In genomic region chr9:89367726-89368437, GRCh38 we compare ENCODE assay signal across 29 cellular contexts. TPM values are rescaled to one million over a fixed set of nuclear protein-coding genes. Genes with fewer than 3 reads are reported as not detected.
A peak's percentile ranks its signal among the peaks of the same experiment; 100 is the strongest.
DNase-seq lines count a peak whose midpoint lies in the region; ATAC-seq and TF ChIP-seq lines count a peak whose summit lies in the region.
"Had no signal": no experiment of that assay in that cellular context is flagged by ENCODE, and none has a peak within 500 bp of the region (broad histone marks: within the 10 kb centered on the region; RNA-seq: fewer than 3 reads in every experiment).

No MANE protein-coding gene starts in this region.

- H2BK20ac ChIP-seq in IMR-90 (ENCODE audit: low read depth, low read length): no peak overlapping the region

- no peak overlapping the region; the same call in 1 of the 2 replicates for H2AK5ac ChIP-seq in IMR-90 (ENCODE audit: low read depth, low read length)
- no peak overlapping the region for H2AK5ac ChIP-seq in neuronal stem cell (ENCODE audit: low read depth, low read length)

- peaks cover 22% of the 10 kb centered on the region for H3K36me3 Mint-ChIP-seq in activated T-cell treated with anti-CD3 and anti-CD28 coated beads, Interleukin-2, amount 50 U/mL, for 24 hours (ENCODE audit: low read depth)
- peaks cover 29% of the 10 kb centered on the region for H3K36me3 Mint-ChIP-seq in effector memory CD8-positive, alpha-beta T cell (ENCODE audit: insufficient read depth)

- POLR2A ChIA-PET in IMR-90 (lab: Charles Lee; ENCODE audit: unreplicated experiment): no interaction called here

- no peak for DNase-seq in activated T-cell treated with anti-CD3 and anti-CD28 coated beads, Interleukin-2, amount 50 U/mL, for 24 hours
- no peak for DNase-seq in activated T-cell treated with anti-CD3 and anti-CD28 coated beads for 4 hours
- no peak for DNase-seq in IMR-90
- no peak for DNase-seq in effector memory CD8-positive, alpha-beta T cell
- DNase-seq in neuronal stem cell (ENCODE audit: low spot score): no peak
- no peak for DNase-seq in NCI-H2081 treated with DMSO at 0.1 percent for 48 hours (lab: John Stamatoyannopoulos, UW)
- no peak for DNase-seq in NCI-H2196 treated with DMSO at 0.1 percent for 48 hours (lab: John Stamatoyannopoulos, UW; ENCODE audit: unreplicated experiment)
- DNase-seq in lower lobe of right lung: no peak
- DNase-seq: activated B cell treated with CpG ODN at 0.5 μM for 24 hours; activated CD4-positive, alpha-beta T cell treated with anti-CD3 and anti-CD28 coated beads, Interleukin-2, amount 50 U/mL, for 48 hours; activated CD8-positive, alpha-beta memory T cell treated with anti-CD3 and anti-CD28 coated beads, Interleukin-2, amount 50 U/mL, for 48 hours; activated gamma-delta T cell treated with Interleukin-2 at 50 U/mL for 16 hours; anterior cingulate cortex; CD4-positive, alpha-beta memory T cell; DMS153; GOT3; left cardiac atrium; NCI-H1048; NCI-H1694; NCI-H2171; NCI-H510A treated with DMSO at 0.1 percent for 48 hours; nucleus accumbens; OCI-M1; right lobe of liver; stimulated activated CD4-positive, alpha-beta T cell treated with anti-CD3 and anti-CD28 coated beads, Interleukin-2, amount 100 ng/mL, for 48 hours; transverse colon had no signal

- no peak overlapping the region for H4K5ac ChIP-seq in IMR-90 (ENCODE audit: low read depth, low read length)

- intact Hi-C loops in IMR-90 (cut with micrococcal nuclease): no loop called here
- intact Hi-C loops in lower lobe of right lung (cut with DNase I): no loop called here

- H3K9me3 ChIP-seq in IMR-90 (ENCODE audit: control insufficient read depth, insufficient read depth, low read length) (no peaks in the 10 kb centered on the region), neuronal stem cell (replicated peaks in 1 of 2; ENCODE audit: control insufficient read depth in 2 of 2, insufficient read depth in 1 of 2, low read depth in 1 of 2, low read length in 2 of 2) (peaks cover 0 to 5% of the 10 kb centered on the region in 2 donors), lower lobe of right lung (no peaks in the 10 kb centered on the region)
- H3K9me3 ChIP-seq: gastroesophageal sphincter, prostate gland, right lobe of liver, transverse colon had no signal

- no peak overlapping the region for H4K91ac ChIP-seq in IMR-90 (ENCODE audit: insufficient read depth, low read depth, low read length)
- no peak overlapping the region for H4K91ac ChIP-seq in neuronal stem cell (ENCODE audit: low read depth, low read length, poor library complexity)

- H3K79me1 ChIP-seq in IMR-90 (ENCODE audit: low read depth in 1 of 2, low read length in 2 of 2) (no peaks in the 10 kb centered on the region), neuronal stem cell (ENCODE audit: low read depth, low read length) (peaks cover 1% of the 10 kb centered on the region)

- H3K27me3 Mint-ChIP-seq in activated T-cell treated with anti-CD3 and anti-CD28 coated beads, Interleukin-2, amount 50 U/mL, for 24 hours: no peaks in the 10 kb centered on the region
- no peaks in the 10 kb centered on the region for H3K27me3 Mint-ChIP-seq in effector memory CD8-positive, alpha-beta T cell
- H3K27me3 Mint-ChIP-seq: activated B cell treated with CpG ODN at 0.5 μM for 24 hours; CD4-positive, alpha-beta memory T cell had no signal

- TF ChIP-seq CTCF in IMR-90 (conservative IDR thresholded peaks at IDR 0.05; ENCODE audit: low read depth, low read length) (no peak), lower lobe of right lung (IDR thresholded peaks at IDR 0.05) (no peak)

- ATAC-seq in IMR-90 (ENCODE audit: low read depth) (no peak), lower lobe of right lung (no peak)
- ATAC-seq in effector memory CD8-positive, alpha-beta T cell (replicated peaks): no peak
- ATAC-seq: gastroesophageal sphincter, left cardiac atrium, right lobe of liver had no signal

- H3K14ac ChIP-seq in IMR-90 (replicated peaks; ENCODE audit: low read depth, low read length) (no peak overlapping the region), neuronal stem cell (ENCODE audit: low read length) (peak overlapping the region; percentile 32)

- H3K18ac ChIP-seq in IMR-90 (ENCODE audit: low read depth, low read length): no peak overlapping the region
- H3K18ac ChIP-seq in neuronal stem cell (ENCODE audit: low read length): peak overlapping the region; percentile 25

- in situ Hi-C loops in IMR-90 (cut with MboI; ENCODE audit: low sequenced_read_pairs): no loop called here

- CTCF ChIA-PET in IMR-90 (lab: Yijun Ruan, JAX): no interaction called here

- H4K8ac ChIP-seq in IMR-90 (ENCODE audit: low read depth in 2 of 2, low read length in 2 of 2): no peak overlapping the region
- no peak overlapping the region for H4K8ac ChIP-seq in neuronal stem cell (ENCODE audit: low read depth, low read length)

- no peak overlapping the region for H3K27ac ChIP-seq in IMR-90 (ENCODE audit: insufficient read depth, low read length)
- H3K27ac ChIP-seq in neuronal stem cell (replicated peaks; ENCODE audit: low read length): no peak overlapping the region
- H3K27ac ChIP-seq in lower lobe of right lung: no peak overlapping the region
- H3K27ac ChIP-seq: gastroesophageal sphincter, prostate gland, right lobe of liver, SK-N-MC, transverse colon had no signal

- no peak overlapping the region for H2AFZ ChIP-seq in IMR-90 (replicated peaks; ENCODE audit: low read length, poor library complexity)
- no peak overlapping the region for H2AFZ ChIP-seq in neuronal stem cell (ENCODE audit: low read length)

- H4K20me1 ChIP-seq in IMR-90 (ENCODE audit: insufficient read depth, low read length): no peaks in the 10 kb centered on the region

- no peak overlapping the region for H3K4me2 ChIP-seq in IMR-90 (ENCODE audit: low read depth, low read length)
- no peak overlapping the region for H3K4me2 ChIP-seq in neuronal stem cell (ENCODE audit: insufficient read depth, low read length, poor library complexity, severe bottlenecking)

- peak overlapping the region; percentile 42 for H2AK9ac ChIP-seq in IMR-90 (replicated peaks; ENCODE audit: low read depth, low read length, poor library complexity)

- no peak overlapping the region for H3K56ac ChIP-seq in IMR-90 (ENCODE audit: extremely low read depth, insufficient read depth, low read length)

- no peaks in the 10 kb centered on the region for H3K9me3 Mint-ChIP-seq in activated T-cell treated with anti-CD3 and anti-CD28 coated beads, Interleukin-2, amount 50 U/mL, for 24 hours
- H3K9me3 Mint-ChIP-seq in effector memory CD8-positive, alpha-beta T cell: no peaks in the 10 kb centered on the region
- H3K9me3 Mint-ChIP-seq: activated B cell treated with CpG ODN at 0.5 μM for 24 hours had no signal

- H3K4me3 ChIP-seq in IMR-90 (ENCODE audit: insufficient read depth, low read depth, low read length) (no peak overlapping the region), neuronal stem cell (ENCODE audit: low read length in 2 of 2) (no peak overlapping the region), lower lobe of right lung (no peak overlapping the region)
- H3K4me3 ChIP-seq: gastroesophageal sphincter, prostate gland, right lobe of liver, SK-N-MC, transverse colon had no signal

- no peak for TF ChIP-seq POLR2A in IMR-90 (IDR thresholded peaks at IDR 0.05; ENCODE audit: low read depth, low read length)

- H2BK5ac ChIP-seq in IMR-90 (ENCODE audit: low read depth, low read length, poor library complexity, severe bottlenecking) (no peak overlapping the region), neuronal stem cell (ENCODE audit: low read length) (no peak overlapping the region)

- H3K4ac ChIP-seq in IMR-90 (ENCODE audit: low read depth, low read length) (no peak overlapping the region), neuronal stem cell (ENCODE audit: low read length) (no peak overlapping the region)

- peak overlapping the region; percentile 88 for H3K27ac Mint-ChIP-seq in activated T-cell treated with anti-CD3 and anti-CD28 coated beads, Interleukin-2, amount 50 U/mL, for 24 hours
- peak overlapping the region; percentile 22 to 32 for H3K27ac Mint-ChIP-seq in effector memory CD8-positive, alpha-beta T cell
- H3K27ac Mint-ChIP-seq: activated B cell treated with CpG ODN at 0.5 μM for 24 hours had no signal

- peaks cover 14% of the 10 kb centered on the region for H3K9me1 ChIP-seq in IMR-90 (ENCODE audit: insufficient read depth, low read length)

- H3K23ac ChIP-seq in IMR-90 (ENCODE audit: low read depth, low read length) (no peak overlapping the region), neuronal stem cell (ENCODE audit: low read depth, low read length, poor library complexity) (no peak overlapping the region)

- no TSS peak for BruUV-seq in IMR-90 (replicated peaks; lab: Mats Ljungman, UMichigan)

- H3K4me1 ChIP-seq in IMR-90 (ENCODE audit: control insufficient read depth, insufficient read depth, low read length) (no peaks in the 10 kb centered on the region), neuronal stem cell (ENCODE audit: control insufficient read depth in 2 of 2, insufficient read depth in 1 of 2, low read depth in 1 of 2, low read length in 2 of 2) (no peaks in the 10 kb centered on the region), lower lobe of right lung (no peaks in the 10 kb centered on the region)
- H3K4me1 ChIP-seq: gastroesophageal sphincter, prostate gland, right lobe of liver, transverse colon had no signal

- H3K27me3 ChIP-seq in IMR-90 (ENCODE audit: control insufficient read depth, insufficient read depth, low read length) (no peaks in the 10 kb centered on the region), neuronal stem cell (ENCODE audit: control insufficient read depth in 3 of 3, insufficient read depth in 3 of 3, low read depth in 1 of 3, low read length in 3 of 3) (no peaks in the 10 kb centered on the region), lower lobe of right lung (ENCODE audit: low read depth) (no peaks in the 10 kb centered on the region)
- H3K27me3 ChIP-seq: gastroesophageal sphincter, right lobe of liver, transverse colon had no signal

- H2BK120ac ChIP-seq in IMR-90 (ENCODE audit: low read depth, low read length) (no peak overlapping the region), neuronal stem cell (ENCODE audit: low read depth, low read length) (no peak overlapping the region)

- H3K4me3 Mint-ChIP-seq in activated T-cell treated with anti-CD3 and anti-CD28 coated beads, Interleukin-2, amount 50 U/mL, for 24 hours: no peak overlapping the region
- H3K4me3 Mint-ChIP-seq in effector memory CD8-positive, alpha-beta T cell: no peak overlapping the region
- H3K4me3 Mint-ChIP-seq: activated B cell treated with CpG ODN at 0.5 μM for 24 hours; CD4-positive, alpha-beta memory T cell had no signal

- WGBS in IMR-90 (ENCODE audit: extremely low coverage in 2 of 2, insufficient read length in 1 of 2), 2 experiments: 80% methylated on average over 2 of the region's 14 CpGs; no CpG with 5 or more reads in 1 of the 2 experiments
- WGBS in neuronal stem cell (ENCODE audit: extremely low coverage in 2 of 2, insufficient read length in 2 of 2, insufficient replicate concordance in 1 of 2), 2 donors: no CpG with 5 or more reads among the region's 14 CpGs

- H3K4me1 Mint-ChIP-seq in activated T-cell treated with anti-CD3 and anti-CD28 coated beads, Interleukin-2, amount 50 U/mL, for 24 hours (ENCODE audit: low read depth): peaks cover 13% of the 10 kb centered on the region
- H3K4me1 Mint-ChIP-seq in effector memory CD8-positive, alpha-beta T cell (ENCODE audit: low read depth in 2 of 2): peaks cover 8 to 9% of the 10 kb centered on the region in 2 donors

- H2BK15ac ChIP-seq in IMR-90 (ENCODE audit: low read depth, low read length) (no peak overlapping the region), neuronal stem cell (ENCODE audit: low read length) (no peak overlapping the region)

- H3K9ac ChIP-seq in IMR-90 (ENCODE audit: low read depth, low read length): no peak overlapping the region
- H3K9ac ChIP-seq in neuronal stem cell (ENCODE audit: low read depth, low read length, poor library complexity): no peak overlapping the region

- dilution Hi-C loops in IMR-90 (cut with HindIII; ENCODE audit: low sequenced_read_pairs, unreplicated experiment): no loop called here

- H3K36me3 ChIP-seq in IMR-90 (ENCODE audit: control insufficient read depth, insufficient read depth, low read length) (peaks cover 5% of the 10 kb centered on the region), neuronal stem cell (replicated peaks in 1 of 2; ENCODE audit: control insufficient read depth in 2 of 2, insufficient read depth in 2 of 2, low read length in 2 of 2) (peaks cover 4% of the 10 kb centered on the region in 2 donors), lower lobe of right lung (peaks cover 4% of the 10 kb centered on the region)
- H3K36me3 ChIP-seq: prostate gland, right lobe of liver, transverse colon had no signal

- no peak for TF ChIP-seq RAD21 in IMR-90 (IDR thresholded peaks at IDR 0.05; ENCODE audit: low read length)

- peak overlapping the region; percentile 63 for H2BK12ac ChIP-seq in neuronal stem cell (ENCODE audit: low read length)

RNA-seq across cellular contexts. Expression of gene SECISBP2, which starts 49.6 kb away (rescaled TPM):
- total RNA-seq in IMR-90 (2012; rRNA removed): 18.8 and 19.7 TPM in 2 replicates
- polyA plus RNA-seq in IMR-90 (2012; rRNA removed): 14.4 and 16.4 TPM in 2 replicates
- polyA plus RNA-seq in IMR-90 (2012; cell fraction: cytosol; rRNA removed): 5.2 and 5.9 TPM in 2 replicates
- 28.0 and 65.2 TPM in 2 replicates for polyA plus RNA-seq in IMR-90 (2012; cell fraction: nucleus; rRNA removed; ENCODE audit: low replicate concordance)
- 75.3 TPM for polyA plus RNA-seq in neuronal stem cell (2013, experiment 1 of 2)
- 79.8 TPM for polyA plus RNA-seq in neuronal stem cell (2013, experiment 2 of 2)
- 55.6 TPM for total RNA-seq in lower lobe of right lung

RNA-seq across cellular contexts. Expression of gene CKS2, which starts 56.9 kb away (rescaled TPM):
- total RNA-seq in IMR-90 (2012; rRNA removed) (192 and 322 TPM in 2 replicates), lower lobe of right lung (16.6 TPM)
- polyA plus RNA-seq in IMR-90 (2012; rRNA removed): 261 and 325 TPM in 2 replicates
- 28.4 and 79.6 TPM in 2 replicates for polyA plus RNA-seq in IMR-90 (2012; cell fraction: cytosol; rRNA removed)
- 30.5 and 89.8 TPM in 2 replicates for polyA plus RNA-seq in IMR-90 (2012; cell fraction: nucleus; rRNA removed; ENCODE audit: low replicate concordance)
- polyA plus RNA-seq in neuronal stem cell (2013, experiment 1 of 2): 325 TPM
- polyA plus RNA-seq in neuronal stem cell (2013, experiment 2 of 2): 323 TPM

Comparison
In these comparisons a context has a peak if more than half of its experiments do, and no peak if none do; other contexts are left out.
1. RNA of gene CKS2, which starts 56.9 kb away (total RNA-seq): 192 to 322 TPM in IMR-90; 16.6 TPM in lower lobe of right lung (single experiment); every median in the first group is over 10 times any median in the second.